30 cellular contexts compared by ENCODE assay signal in genomic region chr3:35737080-35737479, GRCh38.
"Had no signal": no experiment of that assay in that cellular context is flagged by ENCODE, and none has a peak within 500 bp of the region (broad histone marks: within the 10 kb centered on the region; RNA-seq: fewer than 3 reads in every experiment).

No MANE protein-coding gene starts in this region.

- H3K27me3 ChIP-seq: ascending aorta, breast epithelium, foreskin keratinocyte, gastrocnemius medialis had no signal

- ATAC-seq: activated CD4-positive, alpha-beta T cell treated with anti-CD3 and anti-CD28 coated beads for 36 hours; activated naive CD4-positive, alpha-beta T cell treated with anti-CD3 and anti-CD28 coated beads, Interleukin-2, amount 50 U/mL, for 72 hours; activated T-cell treated with anti-CD3 and anti-CD28 coated beads, Interleukin-2, amount 50 U/mL, for 4 hours; activated T-helper 17 cell treated with anti-CD3 and anti-CD28 coated beads, Interleukin-2, amount 50 U/mL, for 72 hours; effector memory CD8-positive, alpha-beta T cell; foreskin keratinocyte; gastrocnemius medialis; heart left ventricle had no signal

- H3K9me3 Mint-ChIP-seq: activated CD4-positive, alpha-beta T cell treated with anti-CD3 and anti-CD28 coated beads, Interleukin-2, amount 10 ng/mL, durations not matched to agents 7 days and 5 days; activated naive CD4-positive, alpha-beta T cell treated with anti-CD3 and anti-CD28 coated beads, Interleukin-2, amount 10 ng/mL, durations not matched to agents 7 days and 5 days; activated naive CD8-positive, alpha-beta T cell treated with anti-CD3 and anti-CD28 coated beads, Interleukin-2, amount 10 ng/mL, durations not matched to agents 7 days and 5 days; activated T-helper 17 cell treated with anti-CD3 and anti-CD28 coated beads, Interleukin-2, amount 50 U/mL, for 72 hours; brain; dendritic cell treated with granulocyte-macrophage colony-stimulating factor and Interleukin-4, amounts not matched to agents 40 ng/mL and 50 ng/mL, for 4 days had no signal

- H3K4me1 Mint-ChIP-seq: activated CD4-positive, alpha-beta memory T cell treated with anti-CD3 and anti-CD28 coated beads, Interleukin-2, amount 10 ng/mL, durations not matched to agents 7 days and 5 days; activated CD4-positive, alpha-beta T cell treated with anti-CD3 and anti-CD28 coated beads for 36 hours; activated CD4-positive, alpha-beta T cell treated with anti-CD3 and anti-CD28 coated beads, Interleukin-2, amount 10 ng/mL, durations not matched to agents 7 days and 5 days; activated naive CD4-positive, alpha-beta T cell treated with anti-CD3 and anti-CD28 coated beads, Interleukin-2, amount 10 ng/mL, durations not matched to agents 7 days and 5 days; activated naive CD8-positive, alpha-beta T cell treated with anti-CD3 and anti-CD28 coated beads, Interleukin-2, amount 10 ng/mL, durations not matched to agents 7 days and 5 days; activated T-helper 17 cell treated with anti-CD3 and anti-CD28 coated beads, Interleukin-2, amount 50 U/mL, for 72 hours; central memory CD8-positive, alpha-beta T cell had no signal

- H3K36me3 Mint-ChIP-seq: activated naive CD4-positive, alpha-beta T cell treated with anti-CD3 and anti-CD28 coated beads, Interleukin-2, amount 10 ng/mL, durations not matched to agents 7 days and 5 days; activated naive CD4-positive, alpha-beta T cell treated with anti-CD3 and anti-CD28 coated beads, Interleukin-2, amount 50 U/mL, for 72 hours; activated naive CD8-positive, alpha-beta T cell treated with anti-CD3 and anti-CD28 coated beads, Interleukin-2, amount 10 ng/mL, durations not matched to agents 7 days and 5 days had no signal

- H3K4me3 Mint-ChIP-seq: activated CD4-positive, alpha-beta memory T cell treated with anti-CD3 and anti-CD28 coated beads, Interleukin-2, amount 10 ng/mL, durations not matched to agents 7 days and 5 days; activated CD4-positive, alpha-beta T cell treated with anti-CD3 and anti-CD28 coated beads for 36 hours; activated CD4-positive, alpha-beta T cell treated with anti-CD3 and anti-CD28 coated beads, Interleukin-2, amount 10 ng/mL, durations not matched to agents 7 days and 5 days; activated naive CD4-positive, alpha-beta T cell treated with anti-CD3 and anti-CD28 coated beads, Interleukin-2, amount 10 ng/mL, durations not matched to agents 7 days and 5 days; activated naive CD8-positive, alpha-beta T cell treated with anti-CD3 and anti-CD28 coated beads, Interleukin-2, amount 10 ng/mL, durations not matched to agents 7 days and 5 days; activated T-cell treated with anti-CD3 and anti-CD28 coated beads, Interleukin-2, amount 50 U/mL, for 4 hours; activated T-helper 17 cell treated with anti-CD3 and anti-CD28 coated beads, Interleukin-2, amount 50 U/mL, for 72 hours; brain; central memory CD8-positive, alpha-beta T cell; dendritic cell treated with granulocyte-macrophage colony-stimulating factor and Interleukin-4, amounts not matched to agents 40 ng/mL and 50 ng/mL, for 4 days; effector memory CD8-positive, alpha-beta T cell had no signal

- H3K27me3 Mint-ChIP-seq: activated CD4-positive, alpha-beta memory T cell treated with anti-CD3 and anti-CD28 coated beads, Interleukin-2, amount 10 ng/mL, durations not matched to agents 7 days and 5 days; activated CD4-positive, alpha-beta T cell treated with anti-CD3 and anti-CD28 coated beads for 36 hours; activated CD4-positive, alpha-beta T cell treated with anti-CD3 and anti-CD28 coated beads, Interleukin-2, amount 10 ng/mL, durations not matched to agents 7 days and 5 days; activated naive CD4-positive, alpha-beta T cell treated with anti-CD3 and anti-CD28 coated beads, Interleukin-2, amount 10 ng/mL, durations not matched to agents 7 days and 5 days; activated naive CD8-positive, alpha-beta T cell treated with anti-CD3 and anti-CD28 coated beads, Interleukin-2, amount 10 ng/mL, durations not matched to agents 7 days and 5 days; activated T-helper 17 cell treated with anti-CD3 and anti-CD28 coated beads, Interleukin-2, amount 50 U/mL, for 72 hours; central memory CD8-positive, alpha-beta T cell; dendritic cell treated with granulocyte-macrophage colony-stimulating factor and Interleukin-4, amounts not matched to agents 40 ng/mL and 50 ng/mL, for 4 days; effector memory CD8-positive, alpha-beta T cell had no signal

- H3K27ac Mint-ChIP-seq: activated CD4-positive, alpha-beta memory T cell treated with anti-CD3 and anti-CD28 coated beads, Interleukin-2, amount 10 ng/mL, durations not matched to agents 7 days and 5 days; activated CD4-positive, alpha-beta T cell treated with anti-CD3 and anti-CD28 coated beads for 36 hours; activated CD4-positive, alpha-beta T cell treated with anti-CD3 and anti-CD28 coated beads, Interleukin-2, amount 10 ng/mL, durations not matched to agents 7 days and 5 days; activated naive CD4-positive, alpha-beta T cell treated with anti-CD3 and anti-CD28 coated beads, Interleukin-2, amount 10 ng/mL, durations not matched to agents 7 days and 5 days; activated naive CD4-positive, alpha-beta T cell treated with anti-CD3 and anti-CD28 coated beads, Interleukin-2, amount 50 U/mL, for 72 hours; activated naive CD8-positive, alpha-beta T cell treated with anti-CD3 and anti-CD28 coated beads, Interleukin-2, amount 10 ng/mL, durations not matched to agents 7 days and 5 days; activated T-helper 17 cell treated with anti-CD3 and anti-CD28 coated beads, Interleukin-2, amount 50 U/mL, for 72 hours; dendritic cell treated with granulocyte-macrophage colony-stimulating factor and Interleukin-4, amounts not matched to agents 40 ng/mL and 50 ng/mL, for 4 days; effector memory CD8-positive, alpha-beta T cell had no signal

- H3K27ac ChIP-seq: ascending aorta, breast epithelium, cardiac muscle cell, coronary artery, esophagus muscularis mucosa, foreskin keratinocyte, gastrocnemius medialis, heart left ventricle had no signal

- DNase-seq: activated CD4-positive, alpha-beta memory T cell treated with anti-CD3 and anti-CD28 coated beads, Interleukin-2, amount 10 ng/mL, durations not matched to agents 7 days and 5 days; activated CD4-positive, alpha-beta T cell treated with anti-CD3 and anti-CD28 coated beads for 36 hours; activated CD4-positive, alpha-beta T cell treated with anti-CD3 and anti-CD28 coated beads, Interleukin-2, amount 10 ng/mL, durations not matched to agents 7 days and 5 days; activated CD4-positive, alpha-beta T cell treated with anti-CD3 and anti-CD28 coated beads, Interleukin-2, amount 50 U/mL, for 4 hours; activated CD4-positive, CD25-positive, alpha-beta regulatory T cell; activated CD4-positive, CD25-positive, alpha-beta regulatory T cell treated with anti-CD3 and anti-CD28 coated beads, Interleukin-2, amount 50 U/mL, for 72 hours; activated CD8-positive, alpha-beta memory T cell treated with anti-CD3 and anti-CD28 coated beads for 24 hours; activated effector memory CD4-positive, alpha-beta T cell treated with Interleukin-2 at 50 U/mL for 16 hours; activated naive CD4-positive, alpha-beta T cell; activated naive CD4-positive, alpha-beta T cell treated with anti-CD3 and anti-CD28 coated beads, Interleukin-2, amount 10 ng/mL, durations not matched to agents 7 days and 5 days; activated naive CD8-positive, alpha-beta T cell treated with anti-CD3 and anti-CD28 coated beads, Interleukin-2, amount 10 ng/mL, durations not matched to agents 7 days and 5 days; activated T-cell treated with anti-CD3 and anti-CD28 coated beads, Interleukin-2, amount 50 U/mL, for 4 hours; effector CD4-positive, alpha-beta T cell; effector memory CD8-positive, alpha-beta T cell; erythroblast; foreskin keratinocyte; gastrocnemius medialis; glutamatergic neuron; heart left ventricle; T-helper 2 cell had no signal

- H3K4me3 ChIP-seq: ascending aorta, breast epithelium, cardiac muscle cell, coronary artery, esophagus muscularis mucosa, gastrocnemius medialis, heart left ventricle had no signal
